In the genomic region with DNA sequence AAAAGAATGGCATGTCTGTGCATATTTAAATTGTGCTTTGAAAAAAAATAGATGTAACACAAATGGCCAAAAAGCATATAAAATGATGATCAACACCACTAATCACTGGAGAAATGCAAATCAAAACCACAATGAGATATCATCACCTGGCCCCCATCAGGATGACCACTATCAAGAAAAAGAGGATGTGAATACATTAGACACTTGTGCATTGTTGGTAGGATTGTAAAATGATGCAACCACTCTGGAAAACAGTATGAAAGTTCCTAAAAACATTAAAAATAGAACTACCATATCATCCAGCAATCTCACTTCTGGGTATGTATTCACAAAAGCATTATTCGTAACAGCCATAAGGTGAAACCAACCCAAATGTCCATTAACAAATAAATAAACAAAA, we compare ENCODE assay signal across 9 cellular contexts.
DNase-seq lines count a peak whose midpoint lies in the region; ATAC-seq and TF ChIP-seq lines count a peak whose summit lies in the region.
"Had no signal": no experiment of that assay in that cellular context is flagged by ENCODE, and none has a peak within 500 bp of the region (broad histone marks: within the 10 kb centered on the region; RNA-seq: fewer than 3 reads in every experiment).

No MANE protein-coding gene starts in this region.

- peaks cover 82% of the 10 kb centered on the region for H3K79me2 ChIP-seq in SK-N-SH (ENCODE audit: insufficient read depth)
- H3K79me2 ChIP-seq in smooth muscle cell (ENCODE audit: low read depth), result peaks cover 8% of the 10 kb centered on the region

- WGBS in SK-N-SH (ENCODE audit: low lambda C conversion rate), result 98% methylated on average over 1 of the region's 1 CpG
- 100% methylated on average over 1 of the region's 1 CpG for WGBS in smooth muscle cell (ENCODE audit: low lambda C conversion rate)

- peak overlapping the region in 1 of 2 experiments; percentile 59; a peak in 1 of 4 replicates for H3K27ac ChIP-seq in SK-N-SH (ENCODE audit: low read depth in 2 of 2, low read length in 1 of 2)
- H3K27ac ChIP-seq in smooth muscle cell (ENCODE audit: low read depth), result peak overlapping the region; percentile 54
- H3K27ac ChIP-seq in tibial artery, result no peak overlapping the region

- H2AFZ ChIP-seq in SK-N-SH (ENCODE audit: low read depth), result no peak overlapping the region
- H2AFZ ChIP-seq in smooth muscle cell (ENCODE audit: low read depth), result no peak overlapping the region

- H3K4me3 ChIP-seq in SK-N-SH (ENCODE audit: low read depth in 2 of 2, low read length in 1 of 2) (0 out of 4 replicates have a peak overlapping the region, but pooled peaks of 1 of the 2 experiments have one; percentile 24), endocrine pancreas (ENCODE audit: control insufficient read depth, insufficient read depth, low read length) (peak overlapping the region; percentile 75), smooth muscle cell (no peak overlapping the region), tibial artery (no peak overlapping the region)

- no peaks in the 10 kb centered on the region for H3K9me3 ChIP-seq in SK-N-SH
- H3K9me3 ChIP-seq in endocrine pancreas (ENCODE audit: control insufficient read depth, low read length), result no peaks in the 10 kb centered on the region
- H3K9me3 ChIP-seq in smooth muscle cell (replicated peaks; ENCODE audit: low read depth), result no peaks in the 10 kb centered on the region
- no peaks in the 10 kb centered on the region for H3K9me3 ChIP-seq in tibial artery

- ATAC-seq in SK-N-SH treated with all-trans-retinoic acid at 6 μM for 48 hours (no peak), GM18858 (IDR thresholded peaks at IDR 0.05; ENCODE audit: unreplicated experiment) (no peak)

- intact Hi-C loops in tibial artery (cut with DNase I; ENCODE audit: low total_unique reads), result no loop called here

- H3K36me3 ChIP-seq in SK-N-SH (replicated peaks in 1 of 2; ENCODE audit: control insufficient read depth in 1 of 2, insufficient read depth in 2 of 2, low read length in 1 of 2) (peaks cover 8 to 43% of the 10 kb centered on the region in 2 experiments), endocrine pancreas (ENCODE audit: control insufficient read depth, insufficient read depth, low read length) (no peaks in the 10 kb centered on the region), smooth muscle cell (ENCODE audit: low read depth) (no peaks in the 10 kb centered on the region), tibial artery (peaks cover 0 to 9% (median 4%) of the 10 kb centered on the region in 3 donors)

- no peaks in the 10 kb centered on the region for H4K20me1 ChIP-seq in SK-N-SH (ENCODE audit: insufficient read depth)
- H4K20me1 ChIP-seq in smooth muscle cell (ENCODE audit: low read depth), result no peaks in the 10 kb centered on the region

- H3K27me3 ChIP-seq in SK-N-SH (ENCODE audit: insufficient read depth) (no peaks in the 10 kb centered on the region), endocrine pancreas (ENCODE audit: control insufficient read depth, insufficient read depth, low read length) (no peaks in the 10 kb centered on the region), smooth muscle cell (ENCODE audit: low read depth) (no peaks in the 10 kb centered on the region), tibial artery (no peaks in the 10 kb centered on the region)

- H3K9me2 ChIP-seq in SK-N-SH, result no peaks in the 10 kb centered on the region

- no peak for TF ChIP-seq CTCF in SK-N-SH (IDR thresholded peaks at IDR 0.05)
- TF ChIP-seq CTCF in smooth muscle cell (IDR thresholded peaks at IDR 0.05; ENCODE audit: borderline replicate concordance, insufficient read depth, poor library complexity, severe bottlenecking), result no peak
- TF ChIP-seq CTCF in tibial artery (IDR thresholded peaks at IDR 0.05), result no peak

- peak overlapping the region; percentile 61 for H3K4me2 ChIP-seq in SK-N-SH
- H3K4me2 ChIP-seq in smooth muscle cell, result no peak overlapping the region

- H3K4me1 ChIP-seq in SK-N-SH (ENCODE audit: control insufficient read depth in 1 of 2, insufficient read depth in 2 of 2, low read depth in 1 of 2, low read length in 1 of 2), result peaks cover 0 to 11% of the 10 kb centered on the region in 2 experiments; a peak in 2 of 4 replicates
- peaks cover 21% of the 10 kb centered on the region for H3K4me1 ChIP-seq in endocrine pancreas (ENCODE audit: control insufficient read depth, insufficient read depth, low read length)
- no peaks in the 10 kb centered on the region for H3K4me1 ChIP-seq in smooth muscle cell (ENCODE audit: low read depth)
- peaks cover 0 to 14% (median 3%) of the 10 kb centered on the region in 4 donors for H3K4me1 ChIP-seq in tibial artery

- no peak overlapping the region for H3K9ac ChIP-seq in SK-N-SH
- H3K9ac ChIP-seq in endocrine pancreas (ENCODE audit: control insufficient read depth, insufficient read depth, low read length), result no peak overlapping the region
- H3K9ac ChIP-seq in smooth muscle cell (ENCODE audit: low read depth), result peak overlapping the region; percentile 5

- DNase-seq in SK-N-SH (no peak), OCI-M1 (lab: John Stamatoyannopoulos, UW) (peak; percentile 69), smooth muscle cell (lab: John Stamatoyannopoulos, UW; ENCODE audit: unreplicated experiment) (no peak), tibial artery (no peak), putamen (ENCODE audit: low spot score) (no peak)
- DNase-seq: NCI-H1105 had no signal

- no peak for TF ChIP-seq EP300 in SK-N-SH (IDR thresholded peaks at IDR 0.05; ENCODE audit: borderline replicate concordance in 1 of 2, low read depth in 1 of 2, low read length in 1 of 2)

- H3F3A ChIP-seq in SK-N-SH (replicated peaks; ENCODE audit: insufficient read depth) (peaks cover 12% of the 10 kb centered on the region), smooth muscle cell (ENCODE audit: low read depth) (no peaks in the 10 kb centered on the region)

- POLR2A ChIA-PET in SK-N-SH (lab: Yijun Ruan, JAX), result no interaction called here

- CTCF ChIA-PET in SK-N-SH (lab: Yijun Ruan, JAX), result interaction anchor here (4.8 kb wide), 1 partner anchor 13 kb away, joined by 19 read pairs; no protein-coding TSS in a partner anchor

- TF ChIP-seq RAD21 in SK-N-SH (IDR thresholded peaks at IDR 0.05; ENCODE audit: low read length), result no peak

TF ChIP-seq in SK-N-SH, 30 proteins besides CTCF, POLR2A, EP300 and RAD21 (continues in another document):
- no peak for TF ChIP-seq RFX5 (IDR thresholded peaks at IDR 0.05; ENCODE audit: low read length)
- no peak for TF ChIP-seq REST (IDR thresholded peaks at IDR 0.05; ENCODE audit: low read depth, low read length)
- no peak for TF ChIP-seq MEF2A (IDR thresholded peaks at IDR 0.05; ENCODE audit: borderline replicate concordance, low read depth)

TF ChIP-seq in SK-N-SH treated with all-trans-retinoic acid at 6 μM for 48 hours, 23 proteins besides CTCF, POLR2A, EP300 and RAD21 (continues in another document):
- TF ChIP-seq TSHZ2 (CRISPR knock-in tag; IDR thresholded peaks at IDR 0.05) (no peak), BACH2 (CRISPR knock-in tag; IDR thresholded peaks at IDR 0.05; ENCODE audit: borderline replicate concordance) (no peak), GLIS3 (CRISPR knock-in tag; IDR thresholded peaks at IDR 0.05) (no peak), ESRRG (CRISPR knock-in tag; IDR thresholded peaks at IDR 0.05) (no peak)
- TF ChIP-seq, protein P1, sequence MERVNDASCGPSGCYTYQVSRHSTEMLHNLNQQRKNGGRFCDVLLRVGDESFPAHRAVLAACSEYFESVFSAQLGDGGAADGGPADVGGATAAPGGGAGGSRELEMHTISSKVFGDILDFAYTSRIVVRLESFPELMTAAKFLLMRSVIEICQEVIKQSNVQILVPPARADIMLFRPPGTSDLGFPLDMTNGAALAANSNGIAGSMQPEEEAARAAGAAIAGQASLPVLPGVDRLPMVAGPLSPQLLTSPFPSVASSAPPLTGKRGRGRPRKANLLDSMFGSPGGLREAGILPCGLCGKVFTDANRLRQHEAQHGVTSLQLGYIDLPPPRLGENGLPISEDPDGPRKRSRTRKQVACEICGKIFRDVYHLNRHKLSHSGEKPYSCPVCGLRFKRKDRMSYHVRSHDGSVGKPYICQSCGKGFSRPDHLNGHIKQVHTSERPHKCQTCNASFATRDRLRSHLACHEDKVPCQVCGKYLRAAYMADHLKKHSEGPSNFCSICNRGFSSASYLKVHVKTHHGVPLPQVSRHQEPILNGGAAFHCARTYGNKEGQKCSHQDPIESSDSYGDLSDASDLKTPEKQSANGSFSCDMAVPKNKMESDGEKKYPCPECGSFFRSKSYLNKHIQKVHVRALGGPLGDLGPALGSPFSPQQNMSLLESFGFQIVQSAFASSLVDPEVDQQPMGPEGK (CRISPR knock-in tag; IDR thresholded peaks at IDR 0.05; ENCODE audit: borderline replicate concordance), result no peak
- TF ChIP-seq, protein P2, sequence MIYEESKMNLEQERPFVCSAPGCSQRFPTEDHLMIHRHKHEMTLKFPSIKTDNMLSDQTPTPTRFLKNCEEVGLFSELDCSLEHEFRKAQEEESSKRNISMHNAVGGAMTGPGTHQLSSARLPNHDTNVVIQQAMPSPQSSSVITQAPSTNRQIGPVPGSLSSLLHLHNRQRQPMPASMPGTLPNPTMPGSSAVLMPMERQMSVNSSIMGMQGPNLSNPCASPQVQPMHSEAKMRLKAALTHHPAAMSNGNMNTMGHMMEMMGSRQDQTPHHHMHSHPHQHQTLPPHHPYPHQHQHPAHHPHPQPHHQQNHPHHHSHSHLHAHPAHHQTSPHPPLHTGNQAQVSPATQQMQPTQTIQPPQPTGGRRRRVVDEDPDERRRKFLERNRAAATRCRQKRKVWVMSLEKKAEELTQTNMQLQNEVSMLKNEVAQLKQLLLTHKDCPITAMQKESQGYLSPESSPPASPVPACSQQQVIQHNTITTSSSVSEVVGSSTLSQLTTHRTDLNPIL (CRISPR knock-in tag; IDR thresholded peaks at IDR 0.05; ENCODE audit: low read depth), result no peak
